ENCODE assay signal across 8 cellular contexts in genomic region chr10:28532509-28533314, GRCh38. TPM values are rescaled to one million over a fixed set of nuclear protein-coding genes. Genes with fewer than 3 reads are reported as not detected.
DNase-seq lines count a peak whose midpoint lies in the region; ATAC-seq and TF ChIP-seq lines count a peak whose summit lies in the region.

A gene with protein sequence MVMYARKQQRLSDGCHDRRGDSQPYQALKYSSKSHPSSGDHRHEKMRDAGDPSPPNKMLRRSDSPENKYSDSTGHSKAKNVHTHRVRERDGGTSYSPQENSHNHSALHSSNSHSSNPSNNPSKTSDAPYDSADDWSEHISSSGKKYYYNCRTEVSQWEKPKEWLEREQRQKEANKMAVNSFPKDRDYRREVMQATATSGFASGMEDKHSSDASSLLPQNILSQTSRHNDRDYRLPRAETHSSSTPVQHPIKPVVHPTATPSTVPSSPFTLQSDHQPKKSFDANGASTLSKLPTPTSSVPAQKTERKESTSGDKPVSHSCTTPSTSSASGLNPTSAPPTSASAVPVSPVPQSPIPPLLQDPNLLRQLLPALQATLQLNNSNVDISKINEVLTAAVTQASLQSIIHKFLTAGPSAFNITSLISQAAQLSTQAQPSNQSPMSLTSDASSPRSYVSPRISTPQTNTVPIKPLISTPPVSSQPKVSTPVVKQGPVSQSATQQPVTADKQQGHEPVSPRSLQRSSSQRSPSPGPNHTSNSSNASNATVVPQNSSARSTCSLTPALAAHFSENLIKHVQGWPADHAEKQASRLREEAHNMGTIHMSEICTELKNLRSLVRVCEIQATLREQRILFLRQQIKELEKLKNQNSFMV (plus strand): TSS chr10:28533118. CDS start chr10:28533580, 462 bp downstream.

- intact Hi-C loops in right lobe of liver (cut with DNase I): loop anchor here in 1 of 2 donors (10.0 kb wide), 1 partner anchor 52 kb away; no protein-coding TSS in a partner anchor

- 0% methylated on average over 34 of the region's 98 CpGs for WGBS in right lobe of liver (ENCODE audit: insufficient coverage, low coverage, low lambda C conversion rate, missing lambda C conversion rate)

- H3K36me3 ChIP-seq in right lobe of liver: peaks cover 0 to 27% (median 13%) of the 10 kb centered on the region in 4 donors

- peak; percentile 82 for ATAC-seq in GM19395 (IDR thresholded peaks at IDR 0.05; ENCODE audit: unreplicated experiment)
- ATAC-seq in HG03565 (IDR thresholded peaks at IDR 0.05; ENCODE audit: unreplicated experiment): peak; percentile 75
- ATAC-seq in right lobe of liver: peak; percentile 91 to 95 (median 93)

- H3K4me1 ChIP-seq in right lobe of liver: peaks cover 0 to 15% (median 0%) of the 10 kb centered on the region in 4 donors

- peak; percentile 93 for TF ChIP-seq POLR2A in right lobe of liver (IDR thresholded peaks at IDR 0.05)

- H3K27ac ChIP-seq in C4-2B (peak within 1 kb of the TSS; percentile 99), right lobe of liver (peak within 1 kb of the TSS; percentile 95 to 98 (median 97))

- no peaks in the 10 kb centered on the region for H3K9me3 ChIP-seq in right lobe of liver

- TF ChIP-seq CTCF in C4-2B (conservative IDR thresholded peaks at IDR 0.05): peak; percentile 20
- TF ChIP-seq CTCF in right lobe of liver (IDR thresholded peaks at IDR 0.05): peak in 2 of 4 donors; percentile 10 to 21

- H3K4me3 ChIP-seq in right lobe of liver: peak within 1 kb of the TSS; percentile 86 to 92 (median 91)

- no peaks in the 10 kb centered on the region for H3K27me3 ChIP-seq in right lobe of liver

- DNase-seq in NCI-H774 (lab: John Stamatoyannopoulos, UW): peak; percentile 92
- peak; percentile 96 to 97 for DNase-seq in activated CD4-positive, alpha-beta T cell treated with anti-CD3 and anti-CD28 coated beads, Interleukin-2, amount 50 U/mL, for 48 hours
- peak; percentile 82 to 94 for DNase-seq in dermis microvascular lymphatic vessel endothelial cell (ENCODE audit: low read depth in 2 of 2)
- DNase-seq in right lobe of liver: peak; percentile 97 to 98 (median 97)
- DNase-seq in stimulated activated CD4-positive, alpha-beta T cell treated with anti-CD3 and anti-CD28 coated beads, Interleukin-4, amount 100 ng/mL, for 4 hours: peak; percentile 94 to 98

RNA-seq across cellular contexts. Expression of the gene that starts here (rescaled TPM):
- total RNA-seq in dermis microvascular lymphatic vessel endothelial cell (37.1 and 43.4 TPM in 2 replicates), right lobe of liver (10 to 100 TPM; 34.3 to 52.4 (median 48.9) TPM)

Comparison
In these comparisons a context has a peak if more than half of its experiments do, and no peak if none do; other contexts are left out.
1. Peak in every context shown above with its lines: DNase-seq, ATAC-seq, H3K4me3 ChIP-seq and H3K27ac ChIP-seq.